Comparison of ENCODE assay signal across 1 cellular context in genomic region chr4:6273661-6273990, GRCh38.
TF ChIP-seq lines count a peak whose summit lies in the region.

No MANE protein-coding gene starts in this region.

TF ChIP-seq in HCT116, 20 proteins besides CTCF, POLR2A, EP300 and RAD21 (continued from another document):
- no peak for TF ChIP-seq REST (IDR thresholded peaks at IDR 0.05; ENCODE audit: low read depth)
- TF ChIP-seq EZH2phosphoT487 (IDR thresholded peaks at IDR 0.05; ENCODE audit: borderline replicate concordance), result no peak
